1 cellular context compared by ENCODE assay signal in the genomic region with DNA sequence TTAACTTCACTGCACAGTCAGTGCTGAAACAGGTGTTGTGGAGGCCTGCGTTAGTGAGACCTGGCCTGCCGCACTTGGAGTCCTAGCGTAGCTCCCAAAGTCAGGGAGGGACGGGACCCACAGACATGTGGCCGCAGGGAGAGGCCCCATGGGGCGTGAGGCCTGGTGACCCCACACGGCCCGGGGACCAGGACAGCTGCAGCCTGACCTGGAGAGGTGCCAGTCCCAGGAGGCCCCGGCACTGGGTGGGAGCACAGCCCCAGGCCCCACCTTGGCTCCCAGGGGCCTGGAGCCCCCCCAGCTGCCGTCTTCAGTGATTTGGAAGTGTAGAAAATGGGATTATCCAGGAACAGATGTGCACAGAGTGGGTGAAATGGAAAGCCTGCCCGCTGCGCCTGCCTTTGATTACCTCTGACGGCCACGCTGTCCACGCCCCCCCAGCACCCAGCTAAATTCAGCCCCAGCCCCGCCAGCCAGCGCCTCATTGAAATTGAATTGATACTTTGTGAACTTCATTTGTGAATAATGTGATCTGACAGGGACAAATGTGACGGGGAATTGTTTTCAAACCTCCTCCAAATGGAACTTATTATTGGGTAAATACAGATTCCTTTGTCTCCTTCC.
TF ChIP-seq lines count a peak whose summit lies in the region.

No MANE protein-coding gene starts in this region.

TF ChIP-seq in SK-N-SH, 30 proteins besides CTCF, POLR2A, EP300 and RAD21 (continued from another document):
- TF ChIP-seq RCOR1 (IDR thresholded peaks at IDR 0.05; ENCODE audit: low read length) (no peak), CHD2 (IDR thresholded peaks at IDR 0.05; ENCODE audit: low read length, partially characterized antibody) (no peak), FOXM1 (IDR thresholded peaks at IDR 0.05; ENCODE audit: low read depth) (no peak)
- TF ChIP-seq, protein P1, sequence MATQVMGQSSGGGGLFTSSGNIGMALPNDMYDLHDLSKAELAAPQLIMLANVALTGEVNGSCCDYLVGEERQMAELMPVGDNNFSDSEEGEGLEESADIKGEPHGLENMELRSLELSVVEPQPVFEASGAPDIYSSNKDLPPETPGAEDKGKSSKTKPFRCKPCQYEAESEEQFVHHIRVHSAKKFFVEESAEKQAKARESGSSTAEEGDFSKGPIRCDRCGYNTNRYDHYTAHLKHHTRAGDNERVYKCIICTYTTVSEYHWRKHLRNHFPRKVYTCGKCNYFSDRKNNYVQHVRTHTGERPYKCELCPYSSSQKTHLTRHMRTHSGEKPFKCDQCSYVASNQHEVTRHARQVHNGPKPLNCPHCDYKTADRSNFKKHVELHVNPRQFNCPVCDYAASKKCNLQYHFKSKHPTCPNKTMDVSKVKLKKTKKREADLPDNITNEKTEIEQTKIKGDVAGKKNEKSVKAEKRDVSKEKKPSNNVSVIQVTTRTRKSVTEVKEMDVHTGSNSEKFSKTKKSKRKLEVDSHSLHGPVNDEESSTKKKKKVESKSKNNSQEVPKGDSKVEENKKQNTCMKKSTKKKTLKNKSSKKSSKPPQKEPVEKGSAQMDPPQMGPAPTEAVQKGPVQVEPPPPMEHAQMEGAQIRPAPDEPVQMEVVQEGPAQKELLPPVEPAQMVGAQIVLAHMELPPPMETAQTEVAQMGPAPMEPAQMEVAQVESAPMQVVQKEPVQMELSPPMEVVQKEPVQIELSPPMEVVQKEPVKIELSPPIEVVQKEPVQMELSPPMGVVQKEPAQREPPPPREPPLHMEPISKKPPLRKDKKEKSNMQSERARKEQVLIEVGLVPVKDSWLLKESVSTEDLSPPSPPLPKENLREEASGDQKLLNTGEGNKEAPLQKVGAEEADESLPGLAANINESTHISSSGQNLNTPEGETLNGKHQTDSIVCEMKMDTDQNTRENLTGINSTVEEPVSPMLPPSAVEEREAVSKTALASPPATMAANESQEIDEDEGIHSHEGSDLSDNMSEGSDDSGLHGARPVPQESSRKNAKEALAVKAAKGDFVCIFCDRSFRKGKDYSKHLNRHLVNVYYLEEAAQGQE (IDR thresholded peaks at IDR 0.05; ENCODE audit: low read depth, low read length), result no peak
- TF ChIP-seq, protein P2, sequence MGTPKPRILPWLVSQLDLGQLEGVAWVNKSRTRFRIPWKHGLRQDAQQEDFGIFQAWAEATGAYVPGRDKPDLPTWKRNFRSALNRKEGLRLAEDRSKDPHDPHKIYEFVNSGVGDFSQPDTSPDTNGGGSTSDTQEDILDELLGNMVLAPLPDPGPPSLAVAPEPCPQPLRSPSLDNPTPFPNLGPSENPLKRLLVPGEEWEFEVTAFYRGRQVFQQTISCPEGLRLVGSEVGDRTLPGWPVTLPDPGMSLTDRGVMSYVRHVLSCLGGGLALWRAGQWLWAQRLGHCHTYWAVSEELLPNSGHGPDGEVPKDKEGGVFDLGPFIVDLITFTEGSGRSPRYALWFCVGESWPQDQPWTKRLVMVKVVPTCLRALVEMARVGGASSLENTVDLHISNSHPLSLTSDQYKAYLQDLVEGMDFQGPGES (IDR thresholded peaks at IDR 0.05; ENCODE audit: low read depth, low read length), result no peak
